ENCODE assay signal across 8 cellular contexts in the genomic region with DNA sequence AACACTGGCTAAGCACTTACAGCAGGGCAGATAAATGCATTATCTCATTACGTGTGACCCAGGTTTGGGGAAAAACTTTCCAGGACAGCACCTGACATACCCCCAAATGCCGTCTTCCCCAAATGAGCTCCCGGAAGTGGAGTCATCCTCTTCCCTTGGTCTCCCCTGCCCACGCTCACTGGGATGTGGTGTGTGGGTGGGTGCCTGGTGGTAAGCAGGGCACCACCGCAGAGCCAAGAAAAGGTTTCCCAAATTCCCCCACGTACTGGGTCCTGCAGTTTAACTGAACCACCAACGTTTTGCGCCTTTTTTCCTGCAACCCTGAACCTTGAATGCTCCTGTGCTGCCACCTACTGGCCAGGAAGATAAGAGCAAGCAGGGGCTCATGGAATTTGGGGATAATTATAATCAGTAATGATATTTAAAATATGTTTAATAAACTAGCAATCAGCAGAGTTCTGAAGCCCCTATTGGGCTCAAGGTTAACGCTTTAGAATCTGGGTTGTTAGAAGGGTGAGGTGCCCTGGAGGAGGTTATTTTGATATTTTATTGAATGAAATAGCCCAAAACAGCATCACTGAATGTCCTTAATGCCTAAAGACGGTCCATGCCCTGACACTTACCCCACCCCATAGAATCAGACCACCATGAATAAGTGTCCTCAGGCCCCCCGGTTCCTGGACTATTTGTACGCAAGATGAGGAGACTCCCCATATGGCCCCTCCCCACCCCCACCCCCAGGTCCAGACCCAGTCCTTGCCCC. TPM values are rescaled to one million over a fixed set of nuclear protein-coding genes. Genes with fewer than 3 reads are reported as not detected.
A peak's percentile ranks its signal among the peaks of the same experiment; 100 is the strongest.
DNase-seq lines count a peak whose midpoint lies in the region; ATAC-seq and TF ChIP-seq lines count a peak whose summit lies in the region.

No MANE protein-coding gene starts in this region.

- no peak overlapping the region for H3K27ac Mint-ChIP-seq in memory B cell

- TF ChIP-seq CTCF in 22Rv1 (IDR thresholded peaks at IDR 0.05) = peak; percentile 93
- peak; percentile 73 for TF ChIP-seq CTCF in GM12874 (IDR thresholded peaks at IDR 0.05; ENCODE audit: insufficient read depth, low read depth, low read length)

- H3K9me3 Mint-ChIP-seq in memory B cell = no peaks in the 10 kb centered on the region

- ATAC-seq in memory B cell (ENCODE audit: low read depth) (peak; percentile 35), GM21367 (IDR thresholded peaks at IDR 0.05; ENCODE audit: unreplicated experiment) (no peak)

- peaks cover 26% of the 10 kb centered on the region for H3K27me3 Mint-ChIP-seq in memory B cell

- DNase-seq in NCI-H2196 treated with DMSO at 0.1 percent for 48 hours (lab: John Stamatoyannopoulos, UW; ENCODE audit: unreplicated experiment) (peak; percentile 39), dermis blood vessel endothelial cell (peak; percentile 72), memory B cell (ENCODE audit: low spot score in 2 of 2) (peak; percentile 56 to 66)
- DNase-seq in activated CD4-positive, alpha-beta T cell treated with anti-CD3 and anti-CD28 coated beads for 48 hours = peak; percentile 77
- DNase-seq in stimulated activated CD8-positive, alpha-beta memory T cell treated with anti-CD3 and anti-CD28 coated beads, Interleukin-4, amount 100 ng/mL, for 4 hours (ENCODE audit: low read depth in 2 of 2, low spot score in 1 of 2) = peak; percentile 13 to 33

- H3K4me3 Mint-ChIP-seq in memory B cell = peak overlapping the region; percentile 7

- H3K36me3 Mint-ChIP-seq in memory B cell = no peaks in the 10 kb centered on the region

- no peak overlapping the region for H3K27ac ChIP-seq in 22Rv1

- H3K4me1 Mint-ChIP-seq in memory B cell = peaks cover 2% of the 10 kb centered on the region

RNA-seq across cellular contexts. Expression of gene SPPL2C, which starts 8.0 kb away (rescaled TPM):
- not detected in 2 replicates for total RNA-seq in dermis blood vessel endothelial cell

RNA-seq across cellular contexts. Expression of gene MAPT, which starts 41.6 kb away (rescaled TPM):
- under 0.01 and 0.05 TPM in 2 replicates for total RNA-seq in dermis blood vessel endothelial cell

Comparison
In these comparisons a context has a peak if more than half of its experiments do, and no peak if none do; other contexts are left out.
1. DNase-seq: peak in every context shown above with its lines; median percentile 77 in activated CD4-positive, alpha-beta T cell treated with anti-CD3 and anti-CD28 coated beads for 48 hours; 72 in dermis blood vessel endothelial cell; 61 in memory B cell; 39 in NCI-H2196 treated with DMSO at 0.1 percent for 48 hours; 23 in stimulated activated CD8-positive, alpha-beta memory T cell treated with anti-CD3 and anti-CD28 coated beads, Interleukin-4, amount 100 ng/mL, for 4 hours.